Comparison of ENCODE assay signal across 26 cellular contexts in the genomic region with DNA sequence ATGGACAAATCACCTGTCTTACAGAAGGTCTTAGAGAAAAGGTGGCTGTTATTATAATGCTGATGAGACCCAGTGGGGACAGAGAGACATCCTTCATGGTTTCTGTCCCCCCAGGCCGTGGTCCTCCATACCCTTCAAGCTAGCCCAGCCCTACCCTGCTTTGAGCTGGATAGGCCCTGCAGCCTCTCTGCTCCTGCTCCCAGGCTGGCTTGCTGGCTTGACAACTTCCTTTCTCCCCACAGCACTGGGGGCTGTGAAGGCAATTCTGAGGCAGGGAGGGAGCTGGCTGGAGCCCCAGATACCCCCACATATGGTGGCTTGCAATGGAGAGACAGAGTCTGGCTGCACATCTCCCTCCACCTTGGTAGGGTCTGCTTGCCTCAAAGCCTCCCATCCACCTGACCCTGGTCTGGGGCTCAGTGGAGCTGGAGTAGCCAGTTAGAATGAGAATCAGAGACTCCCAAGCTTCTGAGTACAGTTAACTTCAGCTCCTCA.
"Had no signal": no experiment of that assay in that cellular context is flagged by ENCODE, and none has a peak within 500 bp of the region (broad histone marks: within the 10 kb centered on the region; RNA-seq: fewer than 3 reads in every experiment).

No MANE protein-coding gene starts in this region.

- H3K9me3 Mint-ChIP-seq: activated CD4-positive, alpha-beta memory T cell treated with anti-CD3 and anti-CD28 coated beads, Interleukin-2, amount 10 ng/mL, durations not matched to agents 7 days and 5 days; activated CD4-positive, alpha-beta T cell treated with anti-CD3 and anti-CD28 coated beads, Interleukin-2, amount 10 ng/mL, durations not matched to agents 7 days and 5 days had no signal

- H3K27me3 Mint-ChIP-seq: activated CD4-positive, alpha-beta memory T cell treated with anti-CD3 and anti-CD28 coated beads, Interleukin-2, amount 10 ng/mL, durations not matched to agents 7 days and 5 days; activated naive CD4-positive, alpha-beta T cell treated with anti-CD3 and anti-CD28 coated beads, Interleukin-2, amount 50 U/mL, for 24 hours had no signal

- H3K4me3 Mint-ChIP-seq: activated CD4-positive, alpha-beta memory T cell treated with anti-CD3 and anti-CD28 coated beads, Interleukin-2, amount 10 ng/mL, durations not matched to agents 7 days and 5 days; activated CD4-positive, alpha-beta T cell treated with anti-CD3 and anti-CD28 coated beads, Interleukin-2, amount 10 ng/mL, durations not matched to agents 7 days and 5 days; activated naive CD4-positive, alpha-beta T cell treated with anti-CD3 and anti-CD28 coated beads, Interleukin-2, amount 50 U/mL, for 24 hours; central memory CD8-positive, alpha-beta T cell; T-cell had no signal

- H3K4me1 Mint-ChIP-seq: activated CD4-positive, alpha-beta memory T cell treated with anti-CD3 and anti-CD28 coated beads, Interleukin-2, amount 10 ng/mL, durations not matched to agents 7 days and 5 days; activated CD4-positive, alpha-beta T cell treated with anti-CD3 and anti-CD28 coated beads, Interleukin-2, amount 10 ng/mL, durations not matched to agents 7 days and 5 days; activated naive CD4-positive, alpha-beta T cell treated with anti-CD3 and anti-CD28 coated beads, Interleukin-2, amount 50 U/mL, for 24 hours; central memory CD8-positive, alpha-beta T cell; T-cell had no signal

- ATAC-seq: Panc1, Right ventricle myocardium inferior, T-cell had no signal

- DNase-seq: activated CD4-positive, alpha-beta memory T cell treated with anti-CD3 and anti-CD28 coated beads, Interleukin-2, amount 10 ng/mL, durations not matched to agents 7 days and 5 days; activated CD4-positive, alpha-beta T cell treated with anti-CD3 and anti-CD28 coated beads, Interleukin-2, amount 10 ng/mL, durations not matched to agents 7 days and 5 days; activated CD4-positive, CD25-positive, alpha-beta regulatory T cell; activated CD8-positive, alpha-beta memory T cell treated with anti-CD3 and anti-CD28 coated beads, Interleukin-2, amount 50 U/mL, for 48 hours; activated naive CD4-positive, alpha-beta T cell; activated T-cell treated with anti-CD3 and anti-CD28 coated beads, Interleukin-2, amount 50 U/mL, for 1 hour; aorta; Karpas-422; MM.1S; NCI-H1105; NCI-H1436; NCI-H1694 treated with DMSO at 0.1 percent for 48 hours; NCI-H2029 treated with DMSO at 0.1 percent for 48 hours; NCI-H345; NCI-H510A; NCI-H526 treated with DMSO at 0.1 percent for 48 hours; NK-92 treated with Interleukin-12 subunit alpha and Interleukin-12 subunit beta, amount 100 ng/mL, for 24 hours; OCI-M1; RPMI8226; T-cell; T-helper 2 cell; T1000 had no signal

- H3K27ac Mint-ChIP-seq: activated CD4-positive, alpha-beta memory T cell treated with anti-CD3 and anti-CD28 coated beads, Interleukin-2, amount 10 ng/mL, durations not matched to agents 7 days and 5 days; activated CD4-positive, alpha-beta T cell treated with anti-CD3 and anti-CD28 coated beads, Interleukin-2, amount 10 ng/mL, durations not matched to agents 7 days and 5 days; activated naive CD4-positive, alpha-beta T cell treated with anti-CD3 and anti-CD28 coated beads, Interleukin-2, amount 50 U/mL, for 24 hours; T-cell had no signal

- H3K36me3 Mint-ChIP-seq: activated naive CD4-positive, alpha-beta T cell treated with anti-CD3 and anti-CD28 coated beads, Interleukin-2, amount 50 U/mL, for 24 hours; T-cell had no signal
